In genomic region chr2:10396464-10396863, GRCh38 we compare ENCODE assay signal across 27 cellular contexts. TPM values are rescaled to one million over a fixed set of nuclear protein-coding genes. Genes with fewer than 3 reads are reported as not detected.
DNase-seq lines count a peak whose midpoint lies in the region; ATAC-seq and TF ChIP-seq lines count a peak whose summit lies in the region.
"Had no signal": no experiment of that assay in that cellular context is flagged by ENCODE, and none has a peak within 500 bp of the region (broad histone marks: within the 10 kb centered on the region; RNA-seq: fewer than 3 reads in every experiment).

No MANE protein-coding gene starts in this region.

- H3K9me2 ChIP-seq in SK-N-SH = no peaks in the 10 kb centered on the region
- H3K9me2 ChIP-seq in neural cell (ENCODE audit: insufficient read depth, low read length) = no peaks in the 10 kb centered on the region

- no peak overlapping the region for H3K9ac ChIP-seq in SK-N-SH
- H3K9ac ChIP-seq in neural cell (ENCODE audit: low read length) = no peak overlapping the region

- no peaks in the 10 kb centered on the region for H3K27me3 Mint-ChIP-seq in CD4-positive, alpha-beta T cell
- H3K27me3 Mint-ChIP-seq: T-helper 17 cell, type B pancreatic cell had no signal

- ATAC-seq in SK-N-SH treated with all-trans-retinoic acid at 6 μM for 48 hours = no peak
- no peak for ATAC-seq in CD4-positive, alpha-beta T cell (ENCODE audit: poor library complexity)
- ATAC-seq in RWPE2 (ENCODE audit: low read depth) = no peak
- no peak for ATAC-seq in HG03342 (IDR thresholded peaks at IDR 0.05; ENCODE audit: unreplicated experiment)
- ATAC-seq: activated CD4-positive, CD25-positive, alpha-beta regulatory T cell treated with anti-CD3 and anti-CD28 coated beads, Interleukin-2, amount 50 U/mL, for 24 hours; esophagus mucosa; psoas muscle; Right ventricle myocardium inferior; T-helper 17 cell had no signal

- no peaks in the 10 kb centered on the region for H3K9me3 Mint-ChIP-seq in CD4-positive, alpha-beta T cell
- H3K9me3 Mint-ChIP-seq: type B pancreatic cell had no signal

- peaks cover 0 to 4% of the 10 kb centered on the region in 2 experiments for H3K36me3 ChIP-seq in SK-N-SH (replicated peaks in 1 of 2; ENCODE audit: control insufficient read depth in 1 of 2, insufficient read depth in 2 of 2, low read length in 1 of 2)
- no peaks in the 10 kb centered on the region; the same call in 1 of the 2 replicates for H3K36me3 ChIP-seq in RWPE2 (ENCODE audit: low read depth)
- no peaks in the 10 kb centered on the region for H3K36me3 ChIP-seq in neural cell (ENCODE audit: insufficient read depth, low read length)
- H3K36me3 ChIP-seq: ascending aorta, left lung, sigmoid colon had no signal

- 95% methylated on average over 11 of the region's 13 CpGs for WGBS in SK-N-SH (ENCODE audit: low lambda C conversion rate)

- DNase-seq in SK-N-SH = no peak
- DNase-seq in CD4-positive, alpha-beta T cell = no peak
- DNase-seq in RWPE2 (ENCODE audit: low spot score) = peak; percentile 51
- DNase-seq in posterior cingulate gyrus = no peak
- no peak for DNase-seq in hippocampal formation (lab: John Stamatoyannopoulos, UW)
- DNase-seq: activated naive CD8-positive, alpha-beta T cell treated with anti-CD3 and anti-CD28 coated beads, Interleukin-2, amount 10 ng/mL, durations not matched to agents 7 days and 5 days; cortex of kidney; glutamatergic neuron; NCI-H1092 treated with DMSO at 0.1 percent for 48 hours; NCI-H187; NCI-H2171; NCI-H510A; psoas muscle; sigmoid colon; stimulated activated CD4-positive, alpha-beta T cell treated with anti-CD3 and anti-CD28 coated beads, Interleukin-12 subunit alpha, Interleukin-12 subunit beta, amount 100 ng/mL, for 4 hours; stimulated activated CD4-positive, alpha-beta T cell treated with anti-CD3 and anti-CD28 coated beads, Interleukin-4, amount 100 ng/mL, for 1 hour; T-helper 17 cell had no signal

- peak overlapping the region in 1 of 2 experiments; percentile 56; a peak in 1 of 4 replicates for H3K27ac ChIP-seq in SK-N-SH (ENCODE audit: low read depth in 2 of 2, low read length in 1 of 2)
- no peak overlapping the region for H3K27ac ChIP-seq in CD4-positive, alpha-beta T cell (ENCODE audit: low read depth, low read length)
- H3K27ac ChIP-seq in RWPE2 (ENCODE audit: poor library complexity, severe bottlenecking) = no peak overlapping the region
- peak overlapping the region; percentile 27 for H3K27ac ChIP-seq in neural cell (ENCODE audit: low read length)
- H3K27ac ChIP-seq: 22Rv1, ascending aorta, psoas muscle, sigmoid colon had no signal

- no peaks in the 10 kb centered on the region for H3K9me3 ChIP-seq in SK-N-SH
- no peaks in the 10 kb centered on the region for H3K9me3 ChIP-seq in CD4-positive, alpha-beta T cell (ENCODE audit: control insufficient read depth, low read length)
- H3K9me3 ChIP-seq in RWPE2 (ENCODE audit: severe bottlenecking) = no peaks in the 10 kb centered on the region
- H3K9me3 ChIP-seq in neural cell (ENCODE audit: low read length) = no peaks in the 10 kb centered on the region
- H3K9me3 ChIP-seq: ascending aorta, left lung, psoas muscle, sigmoid colon had no signal

- H3K27me3 ChIP-seq in SK-N-SH (ENCODE audit: insufficient read depth) = no peaks in the 10 kb centered on the region
- no peaks in the 10 kb centered on the region for H3K27me3 ChIP-seq in CD4-positive, alpha-beta T cell (ENCODE audit: control insufficient read depth, insufficient read depth, low read length)
- H3K27me3 ChIP-seq in RWPE2 (ENCODE audit: insufficient read depth, poor library complexity, severe bottlenecking) = no peaks in the 10 kb centered on the region
- H3K27me3 ChIP-seq in neural cell (ENCODE audit: insufficient read depth, low read depth, low read length) = no peaks in the 10 kb centered on the region
- H3K27me3 ChIP-seq: ascending aorta, left lung, sigmoid colon had no signal

- H3K79me2 ChIP-seq in SK-N-SH (ENCODE audit: insufficient read depth) = 0 out of 2 replicates have a peak, but pooled peaks cover 4% of the 10 kb centered on the region
- no peaks in the 10 kb centered on the region for H3K79me2 ChIP-seq in neural cell (replicated peaks; ENCODE audit: insufficient read depth, low read length)

- CTCF ChIA-PET in SK-N-SH (lab: Yijun Ruan, JAX) = interaction anchor here (1.2 to 5.0 kb wide), 3 partner anchors 12 to 271 kb away, joined by 3 to 53 read pairs (median 28); no protein-coding TSS in a partner anchor
- CTCF ChIA-PET in CD4-positive, alpha-beta T cell (lab: Charles Lee) = no interaction called here

- TF ChIP-seq CTCF in SK-N-SH (IDR thresholded peaks at IDR 0.05) (no peak), RWPE2 (IDR thresholded peaks at IDR 0.05; ENCODE audit: poor library complexity, severe bottlenecking) (no peak), neural cell (IDR thresholded peaks at IDR 0.05; ENCODE audit: poor library complexity, severe bottlenecking) (no peak)
- TF ChIP-seq CTCF in CD4-positive, alpha-beta T cell (IDR thresholded peaks at IDR 0.05) = no peak

- peaks cover 3 to 70% of the 10 kb centered on the region in 2 experiments; a peak in 3 of 4 replicates for H3K4me1 ChIP-seq in SK-N-SH (ENCODE audit: control insufficient read depth in 1 of 2, insufficient read depth in 2 of 2, low read depth in 1 of 2, low read length in 1 of 2)
- H3K4me1 ChIP-seq in RWPE2 (ENCODE audit: insufficient read depth, poor library complexity, severe bottlenecking) = peaks cover 3% of the 10 kb centered on the region
- H3K4me1 ChIP-seq: ascending aorta, psoas muscle had no signal

- no peak overlapping the region for H3K4me3 Mint-ChIP-seq in CD4-positive, alpha-beta T cell
- H3K4me3 Mint-ChIP-seq: activated naive CD8-positive, alpha-beta T cell treated with anti-CD3 and anti-CD28 coated beads, Interleukin-2, amount 10 ng/mL, durations not matched to agents 7 days and 5 days; T-helper 17 cell; type B pancreatic cell had no signal

- TF ChIP-seq RAD21 in SK-N-SH (IDR thresholded peaks at IDR 0.05; ENCODE audit: low read length) (no peak), neural cell (conservative IDR thresholded peaks at IDR 0.05) (no peak)

- no peaks in the 10 kb centered on the region for H3F3A ChIP-seq in SK-N-SH (replicated peaks; ENCODE audit: insufficient read depth)
- H3F3A ChIP-seq in neural cell (ENCODE audit: insufficient read depth, low read length, poor library complexity, severe bottlenecking) = peaks cover 3% of the 10 kb centered on the region

- no peak overlapping the region for H3K4me2 ChIP-seq in SK-N-SH
- H3K4me2 ChIP-seq in neural cell (ENCODE audit: low read length) = no peak overlapping the region

- peaks cover 40% of the 10 kb centered on the region for H3K36me3 Mint-ChIP-seq in CD4-positive, alpha-beta T cell (ENCODE audit: low read depth)

- no peak overlapping the region for H2AFZ ChIP-seq in SK-N-SH (ENCODE audit: low read depth)
- H2AFZ ChIP-seq in neural cell (ENCODE audit: low read depth, low read length) = no peak overlapping the region

- 0 out of 2 replicates have a peak, but pooled peaks cover 4% of the 10 kb centered on the region for H4K20me1 ChIP-seq in SK-N-SH (ENCODE audit: insufficient read depth)
- H4K20me1 ChIP-seq in neural cell (ENCODE audit: insufficient read depth) = no peaks in the 10 kb centered on the region

- H3K4me1 Mint-ChIP-seq in CD4-positive, alpha-beta T cell (ENCODE audit: low read depth) = peaks cover 60% of the 10 kb centered on the region

- intact Hi-C loops in CD4-positive, alpha-beta T cell (cut with DNase I, micrococcal nuclease) = no loop called here
- intact Hi-C loops in posterior cingulate gyrus (cut with DNase I) = no loop called here

- peak overlapping the region; percentile 59 for H3K27ac Mint-ChIP-seq in CD4-positive, alpha-beta T cell
- H3K27ac Mint-ChIP-seq: activated naive CD8-positive, alpha-beta T cell treated with anti-CD3 and anti-CD28 coated beads, Interleukin-2, amount 10 ng/mL, durations not matched to agents 7 days and 5 days had no signal

- TF ChIP-seq EP300 in SK-N-SH (IDR thresholded peaks at IDR 0.05; ENCODE audit: borderline replicate concordance in 1 of 2, low read depth in 1 of 2, low read length in 1 of 2) (no peak), neural cell (conservative IDR thresholded peaks at IDR 0.05; ENCODE audit: poor library complexity, severe bottlenecking) (no peak)

- H3K4me3 ChIP-seq in SK-N-SH (ENCODE audit: low read depth in 2 of 2, low read length in 1 of 2) (no peak overlapping the region), RWPE2 (ENCODE audit: severe bottlenecking) (no peak overlapping the region), neural cell (ENCODE audit: low read length) (no peak overlapping the region)
- H3K4me3 ChIP-seq: ascending aorta, left lung, psoas muscle, sigmoid colon had no signal

- POLR2A ChIA-PET in SK-N-SH (lab: Yijun Ruan, JAX) = no interaction called here
- POLR2A ChIA-PET in CD4-positive, alpha-beta T cell (lab: Charles Lee) = no interaction called here

TF ChIP-seq in SK-N-SH treated with all-trans-retinoic acid at 6 μM for 48 hours, 23 proteins besides CTCF, POLR2A, EP300 and RAD21 (continues in another document):
- TF ChIP-seq ARNTL (CRISPR knock-in tag; IDR thresholded peaks at IDR 0.05; ENCODE audit: borderline replicate concordance, low read depth) (no peak), ZNF565 (CRISPR knock-in tag; conservative IDR thresholded peaks at IDR 0.05; ENCODE audit: low read depth) (no peak)

TF ChIP-seq in neural cell, 6 proteins besides CTCF, POLR2A, EP300 and RAD21 (continues in another document):
- no peak for TF ChIP-seq MXI1 (conservative IDR thresholded peaks at IDR 0.05; ENCODE audit: poor library complexity, severe bottlenecking)
- no peak for TF ChIP-seq SMC3 (conservative IDR thresholded peaks at IDR 0.05; ENCODE audit: poor library complexity)
- TF ChIP-seq EZH2 (IDR thresholded peaks at IDR 0.05; ENCODE audit: borderline replicate concordance, insufficient read depth, low read length, poor library complexity, severe bottlenecking) = no peak

RNA-seq across cellular contexts. Expression of gene ODC1, which starts 51.7 kb away (rescaled TPM):
- polyA plus RNA-seq in SK-N-SH (2012; rRNA removed) (253 and 273 TPM in 2 replicates), neural cell (1,046 and 1,107 TPM in 2 replicates)
- polyA plus RNA-seq in SK-N-SH (2012; cell fraction: cytosol; rRNA removed) = 286 and 365 TPM in 2 replicates
- polyA plus RNA-seq in SK-N-SH (2012; cell fraction: nucleus; rRNA removed) = 192 and 200 TPM in 2 replicates
- total RNA-seq in CD4-positive, alpha-beta T cell = 100 to 1,000 TPM; 162 to 164 TPM
- 916 and 1,013 TPM in 2 replicates for polyA minus RNA-seq in neural cell
